In genomic region chrX:28586891-28587635, GRCh38 we compare ENCODE assay signal across 1 cellular context.
TF ChIP-seq lines count a peak whose summit lies in the region.

TSS of gene IL1RAPL1 (plus strand) at chrX:28587446.

TF ChIP-seq in H1, 55 proteins besides CTCF, POLR2A, EP300 and RAD21:
- TF ChIP-seq FOSL1 (IDR thresholded peaks at IDR 0.05; ENCODE audit: insufficient read depth, low read depth, low read length) (0 out of 2 replicates have a peak, but pooled peaks have one; percentile 61), CHD1 (IDR thresholded peaks at IDR 0.05; ENCODE audit: low read depth, low read length) (no peak)
